Comparison of ENCODE assay signal across 27 cellular contexts in the genomic region with DNA sequence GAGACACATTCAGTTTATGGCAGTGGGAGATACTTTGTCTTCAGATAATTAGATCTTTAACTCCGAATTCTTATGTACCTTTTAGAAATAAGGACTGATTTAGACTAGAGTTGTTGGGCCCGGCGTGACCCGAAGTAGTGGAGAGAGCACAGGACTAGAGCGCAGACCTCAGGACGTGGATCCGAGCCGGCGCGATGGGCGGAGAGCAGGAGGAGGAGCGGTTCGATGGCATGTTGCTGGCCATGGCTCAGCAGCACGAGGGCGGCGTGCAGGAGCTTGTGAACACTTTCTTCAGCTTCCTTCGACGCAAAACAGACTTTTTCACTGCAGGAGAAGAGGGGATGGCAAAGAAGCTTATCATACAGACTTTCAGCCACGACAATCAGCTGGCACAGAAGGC.
"Had no signal": no experiment of that assay in that cellular context is flagged by ENCODE, and none has a peak within 500 bp of the region (broad histone marks: within the 10 kb centered on the region; RNA-seq: fewer than 3 reads in every experiment).

No MANE protein-coding gene starts in this region.

- H3K36me3 ChIP-seq: brain microvascular endothelial cell, esophagus squamous epithelium, gastroesophageal sphincter had no signal

- DNase-seq: activated CD4-positive, alpha-beta memory T cell treated with anti-CD3 and anti-CD28 coated beads, Interleukin-2, amount 10 ng/mL, durations not matched to agents 7 days and 5 days; activated CD4-positive, alpha-beta T cell treated with anti-CD3 and anti-CD28 coated beads for 1 hour; activated CD4-positive, alpha-beta T cell treated with anti-CD3 and anti-CD28 coated beads for 4 hours; activated CD4-positive, alpha-beta T cell treated with anti-CD3 and anti-CD28 coated beads, Interleukin-2, amount 10 ng/mL, durations not matched to agents 7 days and 5 days; activated CD4-positive, alpha-beta T cell treated with anti-CD3 and anti-CD28 coated beads, Interleukin-2, amount 50 U/mL, for 4 hours; activated CD8-positive, alpha-beta memory T cell treated with anti-CD3 and anti-CD28 coated beads, Interleukin-2, amount 50 U/mL, for 48 hours; activated gamma-delta T cell; activated naive CD4-positive, alpha-beta T cell; activated naive CD4-positive, alpha-beta T cell treated with anti-CD3 and anti-CD28 coated beads, Interleukin-2, amount 10 ng/mL, durations not matched to agents 7 days and 5 days; activated naive CD8-positive, alpha-beta T cell treated with anti-CD3 and anti-CD28 coated beads, Interleukin-2, amount 10 ng/mL, durations not matched to agents 7 days and 5 days; activated T-cell treated with anti-CD3 and anti-CD28 coated beads for 4 hours; activated T-cell treated with anti-CD3 and anti-CD28 coated beads, Interleukin-2, amount 50 U/mL, for 24 hours; activated T-cell treated with anti-CD3 and anti-CD28 coated beads, Interleukin-2, amount 50 U/mL, for 72 hours; anterior cingulate cortex; brain microvascular endothelial cell; effector CD4-positive, alpha-beta T cell; effector memory CD8-positive, alpha-beta T cell; esophagus squamous epithelium; foreskin melanocyte; head of caudate nucleus; T-helper 2 cell had no signal

- H3K27me3 ChIP-seq: brain microvascular endothelial cell, esophagus squamous epithelium, gastroesophageal sphincter had no signal

- FAIRE-seq: astrocyte, bronchial epithelial cell had no signal

- H3K4me3 ChIP-seq: coronary artery, esophagus squamous epithelium, gastroesophageal sphincter had no signal

- ATAC-seq: activated naive CD4-positive, alpha-beta T cell treated with anti-CD3 and anti-CD28 coated beads, Interleukin-2, amount 50 U/mL, for 72 hours; activated T-cell treated with anti-CD3 and anti-CD28 coated beads, Interleukin-2, amount 50 U/mL, for 72 hours; effector memory CD8-positive, alpha-beta T cell; gastroesophageal sphincter had no signal

- H3K9me3 ChIP-seq: esophagus squamous epithelium, gastroesophageal sphincter had no signal

- H3K27ac ChIP-seq: brain microvascular endothelial cell, coronary artery, epithelial cell of prostate, esophagus squamous epithelium, gastroesophageal sphincter had no signal
